ENCODE assay signal across 1 cellular context in genomic region chr12:94770397-94770759, GRCh38.
A peak's percentile ranks its signal among the peaks of the same experiment; 100 is the strongest.
TF ChIP-seq lines count a peak whose summit lies in the region.

No MANE protein-coding gene starts in this region.

TF ChIP-seq in HEK293, 187 proteins besides CTCF, POLR2A, EP300 and RAD21 (continued from another document):
- TF ChIP-seq ZNF148 (tag by site-specific recombination; IDR thresholded peaks at IDR 0.05; ENCODE audit: borderline replicate concordance), result no peak
- no peak for TF ChIP-seq ZNF221 (tag by site-specific recombination; IDR thresholded peaks at IDR 0.05; ENCODE audit: borderline replicate concordance)
- TF ChIP-seq ZFP37 (tag by site-specific recombination; IDR thresholded peaks at IDR 0.05), result no peak
- no peak for TF ChIP-seq ZNF658 (tag by site-specific recombination; IDR thresholded peaks at IDR 0.05)
- no peak for TF ChIP-seq ZNF677 (tag by site-specific recombination; IDR thresholded peaks at IDR 0.05)
- TF ChIP-seq ZBTB8A (tag by site-specific recombination; IDR thresholded peaks at IDR 0.05), result peak; percentile 78
- TF ChIP-seq ZNF791 (tag by site-specific recombination; IDR thresholded peaks at IDR 0.05), result no peak
- no peak for TF ChIP-seq ZNF302 (tag by site-specific recombination; IDR thresholded peaks at IDR 0.05; ENCODE audit: low read depth)
- no peak for TF ChIP-seq ZIC2 (tag by site-specific recombination; IDR thresholded peaks at IDR 0.05)
- no peak for TF ChIP-seq ZNF133 (tag by site-specific recombination; IDR thresholded peaks at IDR 0.05)
- no peak for TF ChIP-seq ZNF211 (tag by site-specific recombination; IDR thresholded peaks at IDR 0.05; ENCODE audit: low read depth)
- no peak for TF ChIP-seq RBAK (tag by site-specific recombination; IDR thresholded peaks at IDR 0.05)
